In genomic region chr4:37625499-37625898, GRCh38 we compare ENCODE assay signal across 29 cellular contexts.
"Had no signal": no experiment of that assay in that cellular context is flagged by ENCODE, and none has a peak within 500 bp of the region (broad histone marks: within the 10 kb centered on the region; RNA-seq: fewer than 3 reads in every experiment).

No MANE protein-coding gene starts in this region.

- ATAC-seq: activated CD4-positive, alpha-beta T cell treated with anti-CD3 and anti-CD28 coated beads for 36 hours; activated T-cell treated with anti-CD3 and anti-CD28 coated beads, Interleukin-2, amount 50 U/mL, for 72 hours; effector memory CD8-positive, alpha-beta T cell; T-cell had no signal

- H3K27me3 ChIP-seq: brain microvascular endothelial cell, esophagus squamous epithelium had no signal

- H3K27ac ChIP-seq: brain microvascular endothelial cell, epithelial cell of prostate, esophagus squamous epithelium had no signal

- DNase-seq: activated CD4-positive, alpha-beta memory T cell treated with anti-CD3 and anti-CD28 coated beads, Interleukin-2, amount 10 ng/mL, durations not matched to agents 7 days and 5 days; activated CD4-positive, alpha-beta T cell treated with anti-CD3 and anti-CD28 coated beads for 36 hours; activated CD4-positive, alpha-beta T cell treated with anti-CD3 and anti-CD28 coated beads, Interleukin-2, amount 10 ng/mL, durations not matched to agents 24 days and 14 days; activated CD4-positive, alpha-beta T cell treated with anti-CD3 and anti-CD28 coated beads, Interleukin-2, amount 50 U/mL, for 4 hours; activated CD4-positive, CD25-positive, alpha-beta regulatory T cell; activated CD4-positive, CD25-positive, alpha-beta regulatory T cell treated with anti-CD3 and anti-CD28 coated beads, Interleukin-2, amount 50 U/mL, for 72 hours; activated CD8-positive, alpha-beta memory T cell treated with anti-CD3 and anti-CD28 coated beads, Interleukin-2, amount 50 U/mL, for 48 hours; activated gamma-delta T cell; activated naive CD4-positive, alpha-beta T cell; activated naive CD4-positive, alpha-beta T cell treated with anti-CD3 and anti-CD28 coated beads, Interleukin-2, amount 10 ng/mL, durations not matched to agents 7 days and 5 days; activated T-cell treated with anti-CD3 and anti-CD28 coated beads for 4 hours; activated T-cell treated with anti-CD3 and anti-CD28 coated beads, Interleukin-2, amount 50 U/mL, for 24 hours; activated T-cell treated with anti-CD3 and anti-CD28 coated beads, Interleukin-2, amount 50 U/mL, for 72 hours; amniotic stem cell; anterior cingulate cortex; brain microvascular endothelial cell; cortex of kidney; dermis blood vessel endothelial cell; effector CD4-positive, alpha-beta T cell; effector memory CD8-positive, alpha-beta T cell; esophagus squamous epithelium; foreskin melanocyte; head of caudate nucleus; T-cell; T1000 had no signal

- FAIRE-seq: astrocyte, bronchial epithelial cell, endothelial cell of umbilical vein had no signal

- H3K4me3 ChIP-seq: esophagus squamous epithelium had no signal

- H3K36me3 ChIP-seq: brain microvascular endothelial cell had no signal

- H3K9me3 ChIP-seq: esophagus squamous epithelium had no signal
